In the genomic region with DNA sequence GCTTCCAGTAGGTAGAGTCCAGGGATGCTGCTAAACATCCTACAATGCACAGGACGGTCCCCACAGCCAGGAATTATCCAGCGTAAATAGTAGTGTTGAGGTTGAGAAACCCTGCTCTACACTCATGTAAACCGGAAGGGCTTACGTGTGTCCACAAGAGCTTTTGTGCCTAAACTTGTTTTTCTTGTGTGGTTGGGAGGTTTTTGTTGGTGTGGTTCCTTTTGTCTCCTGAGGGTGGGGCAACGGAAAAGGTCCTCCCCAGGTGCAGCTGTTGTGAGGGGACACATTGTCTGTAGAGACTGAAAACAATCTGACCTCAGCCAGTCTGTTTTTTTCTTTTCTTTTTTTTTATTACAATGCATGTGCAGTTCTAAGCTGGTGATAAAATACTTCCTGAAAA, we compare ENCODE assay signal across 8 cellular contexts.
DNase-seq lines count a peak whose midpoint lies in the region; ATAC-seq and TF ChIP-seq lines count a peak whose summit lies in the region.

No MANE protein-coding gene starts in this region.

- peaks cover 73% of the 10 kb centered on the region for H3K4me1 Mint-ChIP-seq in activated naive CD4-positive, alpha-beta T cell treated with anti-CD3 and anti-CD28 coated beads, Interleukin-2, amount 10 ng/mL, durations not matched to agents 7 days and 5 days

- CTCF ChIA-PET in activated naive CD4-positive, alpha-beta T cell treated with anti-CD3 and anti-CD28 coated beads, Interleukin-2, amount 10 ng/mL, durations not matched to agents 7 days and 5 days (lab: Charles Lee): interaction anchor here (1.1 to 1.3 kb wide), 4 partner anchors 12 to 231 kb away, joined by 3 to 6 read pairs (median 4); no protein-coding TSS in a partner anchor
- CTCF ChIA-PET in PC-3 (lab: Charles Lee): no interaction called here

- no peaks in the 10 kb centered on the region for H3K9me3 ChIP-seq in PC-3 (ENCODE audit: low read length)

- H3F3A ChIP-seq in PC-3 (ENCODE audit: low read length, unreplicated experiment): no peaks in the 10 kb centered on the region

- ATAC-seq in HG03558 (IDR thresholded peaks at IDR 0.05; ENCODE audit: extremely low read depth, unreplicated experiment) (peak; percentile 47), PC-3 (no peak), GM21528 (IDR thresholded peaks at IDR 0.05; ENCODE audit: low FRiP score, unreplicated experiment) (no peak)

- H3K27ac Mint-ChIP-seq in activated naive CD4-positive, alpha-beta T cell treated with anti-CD3 and anti-CD28 coated beads, Interleukin-2, amount 10 ng/mL, durations not matched to agents 7 days and 5 days: peak overlapping the region; percentile 90

- intact Hi-C loops in PC-3 (cut with micrococcal nuclease): no loop called here

- H3K36me3 ChIP-seq in PC-3 (ENCODE audit: low read depth, low read length): no peaks in the 10 kb centered on the region

- no peaks in the 10 kb centered on the region for H3K9me3 Mint-ChIP-seq in activated naive CD4-positive, alpha-beta T cell treated with anti-CD3 and anti-CD28 coated beads, Interleukin-2, amount 10 ng/mL, durations not matched to agents 7 days and 5 days

- no peaks in the 10 kb centered on the region for H3K9me2 ChIP-seq in PC-3 (replicated peaks; ENCODE audit: low read length)

- no peak for TF ChIP-seq CTCF in PC-3 (conservative IDR thresholded peaks at IDR 0.05; ENCODE audit: low read depth, low read length)

- H3K27me3 ChIP-seq in PC-3 (ENCODE audit: low read length): no peaks in the 10 kb centered on the region

- H3K27ac ChIP-seq in PC-3 (ENCODE audit: low read length): no peak overlapping the region

- H3K4me1 ChIP-seq in PC-3 (ENCODE audit: insufficient read depth, low read length): no peaks in the 10 kb centered on the region

- H3K79me2 ChIP-seq in PC-3 (ENCODE audit: low read length): peaks cover 34% of the 10 kb centered on the region

- peak; percentile 31 for DNase-seq in stimulated activated CD4-positive, alpha-beta T cell treated with anti-CD3 and anti-CD28 coated beads, Interleukin-4, amount 100 ng/mL, for 24 hours
- DNase-seq in stimulated activated CD4-positive, alpha-beta T cell treated with anti-CD3 and anti-CD28 coated beads, Interleukin-15, amount 100 ng/mL, for 24 hours: no peak
- peak; percentile 73 for DNase-seq in activated naive CD4-positive, alpha-beta T cell treated with anti-CD3 and anti-CD28 coated beads, Interleukin-2, amount 10 ng/mL, durations not matched to agents 7 days and 5 days
- DNase-seq in PC-3 (no peak), pons (ENCODE audit: low spot score) (no peak)
- DNase-seq in stimulated activated CD4-positive, alpha-beta T cell treated with anti-CD3 and anti-CD28 coated beads, Interleukin-12 subunit alpha, Interleukin-12 subunit beta, amount 100 ng/mL, for 4 hours: no peak

- no peaks in the 10 kb centered on the region for H3K27me3 Mint-ChIP-seq in activated naive CD4-positive, alpha-beta T cell treated with anti-CD3 and anti-CD28 coated beads, Interleukin-2, amount 10 ng/mL, durations not matched to agents 7 days and 5 days

- no peak overlapping the region for H3K4me3 Mint-ChIP-seq in activated naive CD4-positive, alpha-beta T cell treated with anti-CD3 and anti-CD28 coated beads, Interleukin-2, amount 10 ng/mL, durations not matched to agents 7 days and 5 days

- H3K4me2 ChIP-seq in PC-3 (ENCODE audit: low read length): no peak overlapping the region

- no peaks in the 10 kb centered on the region for H4K20me1 ChIP-seq in PC-3 (ENCODE audit: low read length)

- H3K36me3 Mint-ChIP-seq in activated naive CD4-positive, alpha-beta T cell treated with anti-CD3 and anti-CD28 coated beads, Interleukin-2, amount 10 ng/mL, durations not matched to agents 7 days and 5 days: peaks cover 22% of the 10 kb centered on the region

- H3K4me3 ChIP-seq in PC-3 (ENCODE audit: low read length): no peak overlapping the region

- no peak overlapping the region for H2AFZ ChIP-seq in PC-3 (ENCODE audit: low read length)

- BruUV-seq in PC-3 (replicated peaks; lab: Mats Ljungman, UMichigan): no TSS peak

- POLR2A ChIA-PET in PC-3 (lab: Charles Lee; ENCODE audit: unreplicated experiment): no interaction called here

- H3K9ac ChIP-seq in PC-3 (ENCODE audit: low read length): no peak overlapping the region

Comparison
In these comparisons a context has a peak if more than half of its experiments do, and no peak if none do; other contexts are left out.
1. DNase-seq: peak in stimulated activated CD4-positive, alpha-beta T cell treated with anti-CD3 and anti-CD28 coated beads, Interleukin-4, amount 100 ng/mL, for 24 hours (single experiment) and activated naive CD4-positive, alpha-beta T cell treated with anti-CD3 and anti-CD28 coated beads, Interleukin-2, amount 10 ng/mL, durations not matched to agents 7 days and 5 days (single experiment); none in stimulated activated CD4-positive, alpha-beta T cell treated with anti-CD3 and anti-CD28 coated beads, Interleukin-15, amount 100 ng/mL, for 24 hours (single experiment), PC-3 (single experiment), pons (single experiment) and stimulated activated CD4-positive, alpha-beta T cell treated with anti-CD3 and anti-CD28 coated beads, Interleukin-12 subunit alpha, Interleukin-12 subunit beta, amount 100 ng/mL, for 4 hours (single experiment).